Comparison of ENCODE assay signal across 1 cellular context in genomic region chr2:7430869-7431641, GRCh38.
TF ChIP-seq lines count a peak whose summit lies in the region.

No MANE protein-coding gene starts in this region.

TF ChIP-seq in H1, 55 proteins besides CTCF, POLR2A, EP300 and RAD21:
- TF ChIP-seq GTF2F1 (IDR thresholded peaks at IDR 0.05; ENCODE audit: borderline replicate concordance, low read depth, low read length) (no peak), POU5F1 (IDR thresholded peaks at IDR 0.05; ENCODE audit: low read depth, low read length) (0 out of 2 replicates have a peak, but pooled peaks have one; percentile 49), YY1 (IDR thresholded peaks at IDR 0.05; ENCODE audit: low read depth, low read length) (peak; percentile 83; the same call in 1 of the 2 replicates), ASH2L (IDR thresholded peaks at IDR 0.05; ENCODE audit: low read length) (peak; percentile 69), ZNF274 (IDR thresholded peaks at IDR 0.05; ENCODE audit: borderline replicate concordance, extremely low read depth, low read length) (no peak), TAF1 (IDR thresholded peaks at IDR 0.05; ENCODE audit: low read depth, low read length) (peak; percentile 22; the same call in 1 of the 2 replicates), BACH1 (IDR thresholded peaks at IDR 0.05; ENCODE audit: low read length) (peak; percentile 32; the same call in 1 of the 2 replicates), PHF8 (conservative IDR thresholded peaks at IDR 0.05; ENCODE audit: low read depth, low read length) (peak; percentile 43; the same call in 1 of the 2 replicates), SP4 (IDR thresholded peaks at IDR 0.05; ENCODE audit: low read length) (0 out of 2 replicates have a peak, but pooled peaks have one; percentile 47), FOSL1 (IDR thresholded peaks at IDR 0.05; ENCODE audit: insufficient read depth, low read depth, low read length) (no peak), KDM4A (IDR thresholded peaks at IDR 0.05; ENCODE audit: low read depth, low read length, severe bottlenecking) (peak; percentile 59), POLR2AphosphoS5 (IDR thresholded peaks at IDR 0.05; ENCODE audit: low read depth, low read length) (no peak), CHD2 (IDR thresholded peaks at IDR 0.05; ENCODE audit: low read length) (no peak), MAFK (IDR thresholded peaks at IDR 0.05; ENCODE audit: low read depth, low read length) (no peak), GABPA (IDR thresholded peaks at IDR 0.05; ENCODE audit: borderline replicate concordance, insufficient read depth, low read length) (0 out of 2 replicates have a peak, but pooled peaks have one; percentile 8), TCF12 (IDR thresholded peaks at IDR 0.05; ENCODE audit: low read depth, low read length) (0 out of 2 replicates have a peak, but pooled peaks have one; percentile 79), EZH2 (IDR thresholded peaks at IDR 0.05; ENCODE audit: low read depth, low read length, severe bottlenecking) (peak; percentile 33), EGR1 (IDR thresholded peaks at IDR 0.05; ENCODE audit: borderline replicate concordance, low read depth, low read length) (peak; percentile 55), JUND (IDR thresholded peaks at IDR 0.05; ENCODE audit: low read length) (no peak), E2F6 (IDR thresholded peaks at IDR 0.05) (peak; percentile 87), SIX5 (IDR thresholded peaks at IDR 0.05; ENCODE audit: low read depth, low read length) (no peak), MAX (IDR thresholded peaks at IDR 0.05) (peak; percentile 73), CHD7 (IDR thresholded peaks at IDR 0.05; ENCODE audit: insufficient replicate concordance, low read length) (no peak), RFX5 (IDR thresholded peaks at IDR 0.05; ENCODE audit: borderline replicate concordance, low read depth, low read length) (no peak), TEAD4 (IDR thresholded peaks at IDR 0.05; ENCODE audit: low read depth, low read length) (peak; percentile 62; the same call in 1 of the 2 replicates), USF2 (IDR thresholded peaks at IDR 0.05; ENCODE audit: low read length) (no peak), TBP (IDR thresholded peaks at IDR 0.05; ENCODE audit: low read depth, low read length) (peak; percentile 80), JUN (IDR thresholded peaks at IDR 0.05; ENCODE audit: low read depth, low read length) (no peak), CEBPB (IDR thresholded peaks at IDR 0.05; ENCODE audit: low read depth, low read length) (no peak), SP2 (IDR thresholded peaks at IDR 0.05; ENCODE audit: low read length) (no peak), CHD1 (IDR thresholded peaks at IDR 0.05; ENCODE audit: low read depth, low read length) (no peak), SP1 (IDR thresholded peaks at IDR 0.05; ENCODE audit: low read depth, low read length) (no peak), CREB1 (IDR thresholded peaks at IDR 0.05) (no peak), CBX8 (IDR thresholded peaks at IDR 0.05; ENCODE audit: borderline replicate concordance, low read depth, low read length) (no peak), SIRT6 (IDR thresholded peaks at IDR 0.05; ENCODE audit: low read length) (no peak), BRCA1 (IDR thresholded peaks at IDR 0.05; ENCODE audit: low read depth, low read length) (no peak), CBX5 (IDR thresholded peaks at IDR 0.05; ENCODE audit: low read depth, low read length) (no peak), NANOG (IDR thresholded peaks at IDR 0.05; ENCODE audit: insufficient read depth, low read depth, low read length, poor library complexity, severe bottlenecking) (peak; percentile 2), HDAC2 (IDR thresholded peaks at IDR 0.05; ENCODE audit: borderline replicate concordance in 1 of 2, low read depth in 2 of 2, low read length in 2 of 2) (no peak; a peak in 1 of 4 replicates), HDAC6 (IDR thresholded peaks at IDR 0.05; ENCODE audit: low read depth, low read length) (no peak), BCL11A (IDR thresholded peaks at IDR 0.05; ENCODE audit: low read depth in 2 of 2, low read length in 2 of 2) (no peak), TAF7 (optimal IDR thresholded peaks at IDR 0.05; ENCODE audit: borderline replicate concordance, low read depth, low read length) (no peak), SUZ12 (IDR thresholded peaks at IDR 0.05; ENCODE audit: low read length) (no peak), SAP30 (IDR thresholded peaks at IDR 0.05; ENCODE audit: insufficient read depth, insufficient replicate concordance, low read length) (no peak), CTBP2 (IDR thresholded peaks at IDR 0.05; ENCODE audit: borderline replicate concordance, insufficient read depth, insufficient read length, low read length) (peak; percentile 86), ATF2 (IDR thresholded peaks at IDR 0.05; ENCODE audit: low read length) (no peak), SIN3A (conservative IDR thresholded peaks at IDR 0.05 in 1 of 2, IDR thresholded peaks at IDR 0.05 in 1 of 2; ENCODE audit: low read depth in 1 of 2, low read length in 2 of 2) (no peak), RXRA (IDR thresholded peaks at IDR 0.05; ENCODE audit: insufficient read depth, low read depth, low read length) (0 out of 2 replicates have a peak, but pooled peaks have one; percentile 55), RBBP5 (IDR thresholded peaks at IDR 0.05; ENCODE audit: borderline replicate concordance, low read depth, low read length) (peak; percentile 79; the same call in 1 of the 2 replicates), KDM5A (IDR thresholded peaks at IDR 0.05; ENCODE audit: low read length) (no peak), RNF2 (IDR thresholded peaks at IDR 0.05; ENCODE audit: borderline replicate concordance, low read depth, low read length, missing control alignments, poor library complexity, severe bottlenecking) (no peak), NRF1 (IDR thresholded peaks at IDR 0.05; ENCODE audit: low read depth, low read length) (no peak), SRF (IDR thresholded peaks at IDR 0.05; ENCODE audit: low read depth, low read length) (no peak), ATF3 (IDR thresholded peaks at IDR 0.05; ENCODE audit: insufficient read depth, low read depth, low read length) (no peak), KDM1A (IDR thresholded peaks at IDR 0.05; ENCODE audit: borderline replicate concordance, low read length) (no peak)
TF ChIP-seq in H1: peak in this region for 20.
